10 cellular contexts compared by ENCODE assay signal in the genomic region with DNA sequence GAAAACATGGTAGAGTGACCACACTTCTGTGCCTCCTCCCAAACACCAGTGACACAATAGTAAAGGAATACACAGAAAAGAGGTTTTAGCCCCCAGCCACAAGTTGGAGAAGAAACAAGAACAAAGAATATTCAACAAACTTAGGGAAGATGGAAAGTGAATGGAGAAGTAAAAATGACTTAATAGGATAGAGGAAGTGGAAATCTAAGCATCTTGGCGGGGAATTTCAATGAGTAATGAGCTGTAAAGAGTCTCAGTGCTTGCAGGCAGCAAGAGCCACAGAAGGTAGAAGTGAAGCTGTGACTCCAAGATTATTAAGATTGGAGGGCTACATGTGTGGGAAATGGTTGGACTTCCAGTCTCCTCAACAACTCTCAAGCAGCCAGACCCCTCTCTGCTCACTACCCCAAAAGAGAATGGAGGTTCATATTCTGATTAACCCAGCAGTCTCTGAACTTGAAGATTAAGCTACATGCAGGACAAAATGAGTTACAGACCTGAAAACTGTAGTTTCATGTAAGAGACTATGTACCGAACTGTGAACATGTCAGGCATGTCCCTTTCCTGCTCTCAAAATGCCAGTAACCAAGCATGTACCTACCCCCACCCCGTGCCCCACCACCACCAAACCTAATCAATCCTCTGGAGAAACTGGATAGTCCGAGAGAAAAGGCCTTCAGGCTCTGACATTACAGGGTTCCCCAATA. TPM values are rescaled to one million over a fixed set of nuclear protein-coding genes. Genes with fewer than 3 reads are reported as not detected.
DNase-seq lines count a peak whose midpoint lies in the region; ATAC-seq and TF ChIP-seq lines count a peak whose summit lies in the region.
"Had no signal": no experiment of that assay in that cellular context is flagged by ENCODE, and none has a peak within 500 bp of the region (broad histone marks: within the 10 kb centered on the region; RNA-seq: fewer than 3 reads in every experiment).

No MANE protein-coding gene starts in this region.

- TF ChIP-seq POLR2A in GM18505 (IDR thresholded peaks at IDR 0.05; ENCODE audit: borderline replicate concordance, extremely low read depth, insufficient read depth, insufficient read length), result no peak

- peak; percentile 63 for ATAC-seq in GM18505 (IDR thresholded peaks at IDR 0.05; ENCODE audit: unreplicated experiment)
- ATAC-seq: activated T-cell treated with anti-CD3 and anti-CD28 coated beads, Interleukin-2, amount 50 U/mL, for 4 hours had no signal

- H3K4me3 ChIP-seq in choroid plexus epithelial cell (ENCODE audit: low read depth, low read length) (no peak overlapping the region), dorsolateral prefrontal cortex (no peak overlapping the region)

- H3K27ac ChIP-seq in dorsolateral prefrontal cortex, result no peak overlapping the region

- H3K27me3 ChIP-seq in dorsolateral prefrontal cortex, result no peaks in the 10 kb centered on the region

- intact Hi-C loops in dorsolateral prefrontal cortex (cut with DNase I), result no loop called here

- DNase-seq in Kasumi-1 (lab: John Stamatoyannopoulos, UW) (peak; percentile 65 to 68), choroid plexus epithelial cell (ENCODE audit: low read depth) (peak; percentile 42), pons (ENCODE audit: low spot score) (peak; percentile 76), dorsolateral prefrontal cortex (no peak), NCI-H524 treated with DMSO at 0.1 percent for 48 hours (lab: John Stamatoyannopoulos, UW) (no peak), HuH-7.5 (ENCODE audit: low spot score) (no peak), NCI-H345 treated with DMSO at 0.1 percent for 48 hours (lab: John Stamatoyannopoulos, UW; ENCODE audit: unreplicated experiment) (no peak)
- DNase-seq: activated T-cell treated with anti-CD3 and anti-CD28 coated beads, Interleukin-2, amount 50 U/mL, for 4 hours; DND-41 had no signal

- TF ChIP-seq CTCF in choroid plexus epithelial cell (conservative IDR thresholded peaks at IDR 0.05; ENCODE audit: low read depth, low read length) (no peak), dorsolateral prefrontal cortex (IDR thresholded peaks at IDR 0.05 in 54 of 56, conservative IDR thresholded peaks at IDR 0.05 in 2 of 56; ENCODE audit: low read depth in 1 of 56, partially characterized antibody in 56 of 56) (no peak)

RNA-seq across cellular contexts. Expression of gene HNRNPLL, which starts 16.9 kb away (rescaled TPM):
- total RNA-seq in dorsolateral prefrontal cortex, result 10 to 100 TPM; 43.5 to 94.0 (median 69.3) TPM

RNA-seq across cellular contexts. Expression of gene GALM, which starts 46.3 kb away (rescaled TPM):
- 10 to 100 TPM in 3 of 120 experiments, 1 to 10 TPM in 117; 2.0 to 13.3 (median 4.5) TPM for total RNA-seq in dorsolateral prefrontal cortex

Comparison
In these comparisons a context has a peak if more than half of its experiments do, and no peak if none do; other contexts are left out.
1. DNase-seq: peak in Kasumi-1 (2 of 2), choroid plexus epithelial cell (single experiment) and pons (single experiment); none in dorsolateral prefrontal cortex (0 of 10), NCI-H524 treated with DMSO at 0.1 percent for 48 hours (single experiment), HuH-7.5 (single experiment) and NCI-H345 treated with DMSO at 0.1 percent for 48 hours (single experiment).